Comparison of ENCODE assay signal across 8 cellular contexts in the genomic region with DNA sequence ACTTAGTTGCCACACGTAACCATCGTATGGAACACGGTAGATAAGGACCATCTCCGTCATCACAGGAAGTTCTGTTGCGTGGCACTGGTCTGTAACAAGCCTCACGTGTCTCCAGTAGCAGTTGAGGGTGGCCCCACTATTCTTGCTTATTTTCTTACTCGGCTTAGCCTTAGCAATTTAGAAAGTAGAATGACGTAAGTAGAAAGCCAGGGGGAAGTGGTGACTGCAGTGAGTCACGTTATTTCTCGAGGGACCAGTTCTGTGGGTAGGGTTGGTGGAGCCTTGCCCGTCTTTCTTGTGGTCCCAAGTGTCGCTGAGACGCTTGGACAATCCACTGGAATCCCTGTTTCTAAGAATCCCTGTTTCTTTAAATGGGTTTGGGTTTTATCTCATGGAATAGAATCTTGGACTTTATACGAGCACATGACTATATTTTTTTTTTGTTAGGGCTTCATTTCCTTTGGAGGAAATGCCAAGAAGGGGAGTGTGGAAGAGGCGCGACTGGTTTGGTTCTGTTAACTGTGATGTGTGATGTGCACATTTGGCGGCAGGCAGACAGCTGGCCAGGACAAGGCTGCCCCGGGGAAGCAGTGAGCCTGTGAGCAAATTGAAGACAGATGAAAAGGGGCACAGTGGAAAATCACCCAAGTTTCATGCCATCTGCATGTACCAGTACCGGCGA.
DNase-seq lines count a peak whose midpoint lies in the region; ATAC-seq and TF ChIP-seq lines count a peak whose summit lies in the region.

No MANE protein-coding gene starts in this region.

- no peaks in the 10 kb centered on the region for H3K27me3 Mint-ChIP-seq in activated naive CD4-positive, alpha-beta T cell treated with anti-CD3 and anti-CD28 coated beads for 36 hours (ENCODE audit: low read depth)
- H3K27me3 Mint-ChIP-seq in mesothelial cell of epicardium (ENCODE audit: low read depth), result no peaks in the 10 kb centered on the region

- no peak for TF ChIP-seq POLR2A in heart left ventricle (IDR thresholded peaks at IDR 0.05)

- no peaks in the 10 kb centered on the region for H3K27me3 ChIP-seq in heart left ventricle

- peak; percentile 98 for DNase-seq in SIG-M5 treated with dmso at 0.1 percent for 504 hours (lab: John Stamatoyannopoulos, UW; ENCODE audit: unreplicated experiment)
- peak; percentile 91 for DNase-seq in activated naive CD4-positive, alpha-beta T cell treated with anti-CD3 and anti-CD28 coated beads for 36 hours
- peak in 4 of 5 donors; percentile 69 to 79 (median 75) for DNase-seq in heart left ventricle
- DNase-seq in stimulated activated CD4-positive, alpha-beta T cell treated with anti-CD3 and anti-CD28 coated beads, Interleukin-2, amount 100 ng/mL, for 4 hours (ENCODE audit: low read depth), result peak; percentile 61
- DNase-seq in DMS79 (lab: John Stamatoyannopoulos, UW), result no peak
- DNase-seq in mesothelial cell of epicardium (ENCODE audit: low spot score in 2 of 2, unreplicated experiment in 2 of 2), result no peak

- 40 to 48% (median 45%) methylated on average over 20 of the region's 20 CpGs for WGBS in heart left ventricle, 4 donors

- no peaks in the 10 kb centered on the region for H3K9me3 ChIP-seq in heart left ventricle

- peaks cover 0 to 5% (median 0%) of the 10 kb centered on the region in 9 donors for H3K36me3 ChIP-seq in heart left ventricle

- intact Hi-C loops in activated naive CD4-positive, alpha-beta T cell treated with anti-CD3 and anti-CD28 coated beads for 36 hours (cut with micrococcal nuclease), result loop anchor here (1.0 to 10.0 kb wide), 12 partner anchors 22 to 407 kb away; partner anchors contain the start of genes NPC1, RBBP8 and RIOK3
- intact Hi-C loops in heart left ventricle (cut with DNase I), result loop anchor here in 2 of 10 donors (10.0 kb wide), 1 partner anchor 97 kb away; the partner anchor contains the start of gene CABLES1 (in 2 of the 2)

- peaks cover 2% of the 10 kb centered on the region for H3K9me3 Mint-ChIP-seq in activated naive CD4-positive, alpha-beta T cell treated with anti-CD3 and anti-CD28 coated beads for 36 hours
- H3K9me3 Mint-ChIP-seq in mesothelial cell of epicardium, result no peaks in the 10 kb centered on the region

- TF ChIP-seq CTCF in heart left ventricle (IDR thresholded peaks at IDR 0.05), result no peak
- TF ChIP-seq CTCF in mesothelial cell of epicardium (IDR thresholded peaks at IDR 0.05; ENCODE audit: unreplicated experiment), result no peak

- H3K4me1 ChIP-seq in heart left ventricle, result peaks cover 0 to 62% (median 36%) of the 10 kb centered on the region in 12 donors

- no peak overlapping the region for H3K4me3 Mint-ChIP-seq in activated naive CD4-positive, alpha-beta T cell treated with anti-CD3 and anti-CD28 coated beads for 36 hours
- H3K4me3 Mint-ChIP-seq in mesothelial cell of epicardium, result no peak overlapping the region

- H3K4me3 ChIP-seq in heart left ventricle, result peak overlapping the region in 1 of 12 donors; percentile 5

- H3K36me3 Mint-ChIP-seq in activated naive CD4-positive, alpha-beta T cell treated with anti-CD3 and anti-CD28 coated beads for 36 hours (ENCODE audit: low read depth), result peaks cover 1% of the 10 kb centered on the region
- peaks cover 7% of the 10 kb centered on the region for H3K36me3 Mint-ChIP-seq in mesothelial cell of epicardium

- CTCF ChIA-PET in activated naive CD4-positive, alpha-beta T cell treated with anti-CD3 and anti-CD28 coated beads for 36 hours (lab: Charles Lee), result interaction anchor here (0.6 kb wide), 1 partner anchor 120 kb away, joined by 3 read pairs; no protein-coding TSS in a partner anchor

- H3K27ac Mint-ChIP-seq in activated naive CD4-positive, alpha-beta T cell treated with anti-CD3 and anti-CD28 coated beads for 36 hours, result peak overlapping the region; percentile 94
- H3K27ac Mint-ChIP-seq in mesothelial cell of epicardium, result no peak overlapping the region

- peak; percentile 82 for ATAC-seq in GM18511 (IDR thresholded peaks at IDR 0.05; ENCODE audit: unreplicated experiment)
- ATAC-seq in HG02973 (IDR thresholded peaks at IDR 0.05; ENCODE audit: unreplicated experiment), result peak; percentile 88
- ATAC-seq in heart left ventricle, result peak; percentile 65 to 87 (median 82)

- peak overlapping the region in 11 of 12 donors; percentile 50 to 90 (median 66) for H3K27ac ChIP-seq in heart left ventricle

- peaks cover 45% of the 10 kb centered on the region for H3K4me1 Mint-ChIP-seq in activated naive CD4-positive, alpha-beta T cell treated with anti-CD3 and anti-CD28 coated beads for 36 hours (ENCODE audit: low read depth)
- peaks cover 30% of the 10 kb centered on the region for H3K4me1 Mint-ChIP-seq in mesothelial cell of epicardium

Comparison
In these comparisons a context has a peak if more than half of its experiments do, and no peak if none do; other contexts are left out.
1. DNase-seq: peak in SIG-M5 treated with dmso at 0.1 percent for 504 hours (single experiment), activated naive CD4-positive, alpha-beta T cell treated with anti-CD3 and anti-CD28 coated beads for 36 hours (single experiment), heart left ventricle (4 of 5) and stimulated activated CD4-positive, alpha-beta T cell treated with anti-CD3 and anti-CD28 coated beads, Interleukin-2, amount 100 ng/mL, for 4 hours (single experiment); none in DMS79 (single experiment) and mesothelial cell of epicardium (0 of 2).
2. Peak in every context shown above with its lines, with median percentiles within 50 percentile points of each other: ATAC-seq.